ENCODE assay signal across 1 cellular context in the genomic region with DNA sequence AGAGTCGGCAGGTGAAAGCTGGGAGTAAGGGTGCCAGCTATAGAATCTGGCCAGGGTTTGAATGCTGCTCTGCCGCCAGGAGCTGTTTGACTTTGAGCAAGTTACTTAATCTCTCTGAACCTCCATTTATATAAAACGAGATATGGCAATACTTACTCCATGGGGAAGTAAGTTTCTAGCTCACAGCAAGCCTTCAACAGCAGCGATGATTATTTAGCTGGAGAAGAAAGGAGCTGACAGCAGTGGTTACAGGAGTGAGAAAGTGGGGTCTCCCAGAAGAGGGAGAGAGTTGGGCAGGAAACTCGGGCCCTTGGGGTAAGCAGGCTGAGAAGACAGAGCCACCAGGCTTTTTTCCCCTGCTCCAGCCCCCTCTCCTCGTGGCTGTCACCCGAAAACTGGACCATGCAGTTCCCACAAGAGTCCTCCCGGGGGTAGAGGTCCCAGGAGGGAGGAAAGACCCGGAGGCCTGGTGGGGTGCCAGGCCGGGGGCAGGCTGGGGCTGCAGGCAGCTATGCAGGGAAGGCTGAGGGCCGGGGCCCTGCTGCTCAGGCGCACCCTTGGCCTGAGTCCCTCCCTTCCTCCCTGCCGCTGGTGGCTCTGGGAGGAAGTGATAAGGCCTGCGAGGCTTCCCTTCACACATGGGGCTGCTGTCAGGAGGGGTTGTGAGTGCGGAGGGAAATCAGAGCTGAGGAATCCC.
TF ChIP-seq lines count a peak whose summit lies in the region.

No MANE protein-coding gene starts in this region.

TF ChIP-seq in K562, 482 proteins besides CTCF, POLR2A, EP300 and RAD21 (continued from another document and continues in another):
- TF ChIP-seq, protein P1, sequence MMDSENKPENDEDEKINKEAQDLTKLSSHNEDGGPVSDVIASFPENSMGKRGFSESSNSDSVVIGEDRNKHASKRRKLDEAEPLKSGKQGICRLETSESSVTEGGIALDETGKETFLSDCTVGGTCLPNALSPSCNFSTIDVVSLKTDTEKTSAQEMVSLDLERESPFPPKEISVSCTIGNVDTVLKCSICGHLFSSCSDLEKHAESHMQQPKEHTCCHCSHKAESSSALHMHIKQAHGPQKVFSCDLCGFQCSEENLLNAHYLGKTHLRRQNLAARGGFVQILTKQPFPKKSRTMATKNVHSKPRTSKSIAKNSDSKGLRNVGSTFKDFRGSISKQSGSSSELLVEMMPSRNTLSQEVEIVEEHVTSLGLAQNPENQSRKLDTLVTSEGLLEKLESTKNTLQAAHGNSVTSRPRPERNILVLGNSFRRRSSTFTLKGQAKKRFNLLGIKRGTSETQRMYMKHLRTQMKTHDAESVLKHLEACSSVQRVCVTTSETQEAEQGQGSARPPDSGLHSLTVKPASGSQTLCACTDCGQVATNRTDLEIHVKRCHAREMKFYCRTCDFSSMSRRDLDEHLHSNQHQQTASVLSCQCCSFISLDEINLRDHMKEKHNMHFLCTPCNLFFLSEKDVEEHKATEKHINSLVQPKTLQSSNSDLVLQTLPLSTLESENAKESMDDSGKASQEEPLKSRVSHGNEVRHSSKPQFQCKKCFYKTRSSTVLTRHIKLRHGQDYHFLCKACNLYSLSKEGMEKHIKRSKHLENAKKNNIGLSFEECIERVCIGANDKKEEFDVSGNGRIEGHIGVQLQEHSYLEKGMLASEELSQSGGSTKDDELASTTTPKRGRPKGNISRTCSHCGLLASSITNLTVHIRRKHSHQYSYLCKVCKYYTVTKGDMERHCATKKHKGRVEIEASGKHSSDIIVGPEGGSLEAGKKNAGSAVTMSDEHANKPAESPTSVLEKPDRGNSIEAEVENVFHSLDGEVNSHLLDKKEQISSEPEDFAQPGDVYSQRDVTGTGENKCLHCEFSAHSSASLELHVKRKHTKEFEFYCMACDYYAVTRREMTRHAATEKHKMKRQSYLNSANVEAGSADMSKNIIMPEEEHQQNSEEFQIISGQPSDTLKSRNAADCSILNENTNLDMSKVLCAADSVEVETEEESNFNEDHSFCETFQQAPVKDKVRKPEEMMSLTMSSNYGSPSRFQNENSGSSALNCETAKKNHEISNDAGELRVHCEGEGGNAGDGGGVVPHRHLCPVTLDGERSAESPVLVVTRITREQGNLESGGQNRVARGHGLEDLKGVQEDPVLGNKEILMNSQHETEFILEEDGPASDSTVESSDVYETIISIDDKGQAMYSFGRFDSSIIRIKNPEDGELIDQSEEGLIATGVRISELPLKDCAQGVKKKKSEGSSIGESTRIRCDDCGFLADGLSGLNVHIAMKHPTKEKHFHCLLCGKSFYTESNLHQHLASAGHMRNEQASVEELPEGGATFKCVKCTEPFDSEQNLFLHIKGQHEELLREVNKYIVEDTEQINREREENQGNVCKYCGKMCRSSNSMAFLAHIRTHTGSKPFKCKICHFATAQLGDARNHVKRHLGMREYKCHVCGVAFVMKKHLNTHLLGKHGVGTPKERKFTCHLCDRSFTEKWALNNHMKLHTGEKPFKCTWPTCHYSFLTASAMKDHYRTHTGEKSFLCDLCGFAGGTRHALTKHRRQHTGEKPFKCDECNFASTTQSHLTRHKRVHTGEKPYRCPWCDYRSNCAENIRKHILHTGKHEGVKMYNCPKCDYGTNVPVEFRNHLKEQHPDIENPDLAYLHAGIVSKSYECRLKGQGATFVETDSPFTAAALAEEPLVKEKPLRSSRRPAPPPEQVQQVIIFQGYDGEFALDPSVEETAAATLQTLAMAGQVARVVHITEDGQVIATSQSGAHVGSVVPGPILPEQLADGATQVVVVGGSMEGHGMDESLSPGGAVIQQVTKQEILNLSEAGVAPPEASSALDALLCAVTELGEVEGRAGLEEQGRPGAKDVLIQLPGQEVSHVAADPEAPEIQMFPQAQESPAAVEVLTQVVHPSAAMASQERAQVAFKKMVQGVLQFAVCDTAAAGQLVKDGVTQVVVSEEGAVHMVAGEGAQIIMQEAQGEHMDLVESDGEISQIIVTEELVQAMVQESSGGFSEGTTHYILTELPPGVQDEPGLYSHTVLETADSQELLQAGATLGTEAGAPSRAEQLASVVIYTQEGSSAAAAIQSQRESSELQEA (IDR thresholded peaks at IDR 0.05; ENCODE audit: low read depth), result no peak
- TF ChIP-seq ZNF384 (IDR thresholded peaks at IDR 0.05; ENCODE audit: low read depth, low read length), result 0 out of 2 replicates have a peak, but pooled peaks have one; percentile 13
- TF ChIP-seq ZNF717 (CRISPR knock-in tag; IDR thresholded peaks at IDR 0.05), result no peak
- TF ChIP-seq, protein P2, sequence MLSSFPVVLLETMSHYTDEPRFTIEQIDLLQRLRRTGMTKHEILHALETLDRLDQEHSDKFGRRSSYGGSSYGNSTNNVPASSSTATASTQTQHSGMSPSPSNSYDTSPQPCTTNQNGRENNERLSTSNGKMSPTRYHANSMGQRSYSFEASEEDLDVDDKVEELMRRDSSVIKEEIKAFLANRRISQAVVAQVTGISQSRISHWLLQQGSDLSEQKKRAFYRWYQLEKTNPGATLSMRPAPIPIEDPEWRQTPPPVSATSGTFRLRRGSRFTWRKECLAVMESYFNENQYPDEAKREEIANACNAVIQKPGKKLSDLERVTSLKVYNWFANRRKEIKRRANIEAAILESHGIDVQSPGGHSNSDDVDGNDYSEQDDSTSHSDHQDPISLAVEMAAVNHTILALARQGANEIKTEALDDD (IDR thresholded peaks at IDR 0.05), result no peak
- no peak for TF ChIP-seq YBX1 (IDR thresholded peaks at IDR 0.05)
- peak; percentile 75 for TF ChIP-seq ELF4 (CRISPR knock-in tag; IDR thresholded peaks at IDR 0.05)
- no peak for TF ChIP-seq HNRNPK (IDR thresholded peaks at IDR 0.05; ENCODE audit: low read depth, low read length, poor library complexity, severe bottlenecking)
- no peak for TF ChIP-seq ZNF3 (CRISPR knock-in tag; IDR thresholded peaks at IDR 0.05)
- peak; percentile 98 for TF ChIP-seq CBFA2T3 (IDR thresholded peaks at IDR 0.05)
- 0 out of 2 replicates have a peak, but pooled peaks have one; percentile 2 for TF ChIP-seq NFE2 (IDR thresholded peaks at IDR 0.05; ENCODE audit: low read depth)
- TF ChIP-seq ZNF644 (tag; IDR thresholded peaks at IDR 0.05; ENCODE audit: low read depth), result peak; percentile 84
- TF ChIP-seq, protein P3, sequence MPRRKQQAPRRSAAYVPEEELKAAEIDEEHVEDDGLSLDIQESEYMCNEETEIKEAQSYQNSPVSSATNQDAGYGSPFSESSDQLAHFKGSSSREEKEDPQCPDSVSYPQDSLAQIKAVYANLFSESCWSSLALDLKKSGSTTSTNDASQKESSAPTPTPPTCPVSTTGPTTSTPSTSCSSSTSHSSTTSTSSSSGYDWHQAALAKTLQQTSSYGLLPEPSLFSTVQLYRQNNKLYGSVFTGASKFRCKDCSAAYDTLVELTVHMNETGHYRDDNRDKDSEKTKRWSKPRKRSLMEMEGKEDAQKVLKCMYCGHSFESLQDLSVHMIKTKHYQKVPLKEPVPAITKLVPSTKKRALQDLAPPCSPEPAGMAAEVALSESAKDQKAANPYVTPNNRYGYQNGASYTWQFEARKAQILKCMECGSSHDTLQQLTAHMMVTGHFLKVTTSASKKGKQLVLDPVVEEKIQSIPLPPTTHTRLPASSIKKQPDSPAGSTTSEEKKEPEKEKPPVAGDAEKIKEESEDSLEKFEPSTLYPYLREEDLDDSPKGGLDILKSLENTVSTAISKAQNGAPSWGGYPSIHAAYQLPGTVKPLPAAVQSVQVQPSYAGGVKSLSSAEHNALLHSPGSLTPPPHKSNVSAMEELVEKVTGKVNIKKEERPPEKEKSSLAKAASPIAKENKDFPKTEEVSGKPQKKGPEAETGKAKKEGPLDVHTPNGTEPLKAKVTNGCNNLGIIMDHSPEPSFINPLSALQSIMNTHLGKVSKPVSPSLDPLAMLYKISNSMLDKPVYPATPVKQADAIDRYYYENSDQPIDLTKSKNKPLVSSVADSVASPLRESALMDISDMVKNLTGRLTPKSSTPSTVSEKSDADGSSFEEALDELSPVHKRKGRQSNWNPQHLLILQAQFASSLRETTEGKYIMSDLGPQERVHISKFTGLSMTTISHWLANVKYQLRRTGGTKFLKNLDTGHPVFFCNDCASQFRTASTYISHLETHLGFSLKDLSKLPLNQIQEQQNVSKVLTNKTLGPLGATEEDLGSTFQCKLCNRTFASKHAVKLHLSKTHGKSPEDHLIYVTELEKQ (CRISPR knock-in tag; IDR thresholded peaks at IDR 0.05), result peak; percentile 52; the same call in 1 of the 2 replicates
- 0 out of 2 replicates have a peak, but pooled peaks have one; percentile 36 for TF ChIP-seq MECOM (CRISPR knock-in tag; IDR thresholded peaks at IDR 0.05)
- no peak for TF ChIP-seq FOXJ3 (CRISPR knock-in tag; IDR thresholded peaks at IDR 0.05)
- TF ChIP-seq FOXJ2 (tag; IDR thresholded peaks at IDR 0.05), result no peak
- TF ChIP-seq ZNF830 (CRISPR knock-in tag; IDR thresholded peaks at IDR 0.05), result no peak
- TF ChIP-seq FOSL1 (tag; conservative IDR thresholded peaks at IDR 0.05), result peak; percentile 43; the same call in 1 of the 2 replicates
- no peak for TF ChIP-seq ZKSCAN3 (CRISPR knock-in tag; IDR thresholded peaks at IDR 0.05)
- TF ChIP-seq RNF2 (IDR thresholded peaks at IDR 0.05), result peak; percentile 98
- no peak for TF ChIP-seq BRD4 (IDR thresholded peaks at IDR 0.05)
- TF ChIP-seq HOXB6 (CRISPR knock-in tag; IDR thresholded peaks at IDR 0.05; ENCODE audit: borderline replicate concordance), result no peak
- TF ChIP-seq, protein P4, sequence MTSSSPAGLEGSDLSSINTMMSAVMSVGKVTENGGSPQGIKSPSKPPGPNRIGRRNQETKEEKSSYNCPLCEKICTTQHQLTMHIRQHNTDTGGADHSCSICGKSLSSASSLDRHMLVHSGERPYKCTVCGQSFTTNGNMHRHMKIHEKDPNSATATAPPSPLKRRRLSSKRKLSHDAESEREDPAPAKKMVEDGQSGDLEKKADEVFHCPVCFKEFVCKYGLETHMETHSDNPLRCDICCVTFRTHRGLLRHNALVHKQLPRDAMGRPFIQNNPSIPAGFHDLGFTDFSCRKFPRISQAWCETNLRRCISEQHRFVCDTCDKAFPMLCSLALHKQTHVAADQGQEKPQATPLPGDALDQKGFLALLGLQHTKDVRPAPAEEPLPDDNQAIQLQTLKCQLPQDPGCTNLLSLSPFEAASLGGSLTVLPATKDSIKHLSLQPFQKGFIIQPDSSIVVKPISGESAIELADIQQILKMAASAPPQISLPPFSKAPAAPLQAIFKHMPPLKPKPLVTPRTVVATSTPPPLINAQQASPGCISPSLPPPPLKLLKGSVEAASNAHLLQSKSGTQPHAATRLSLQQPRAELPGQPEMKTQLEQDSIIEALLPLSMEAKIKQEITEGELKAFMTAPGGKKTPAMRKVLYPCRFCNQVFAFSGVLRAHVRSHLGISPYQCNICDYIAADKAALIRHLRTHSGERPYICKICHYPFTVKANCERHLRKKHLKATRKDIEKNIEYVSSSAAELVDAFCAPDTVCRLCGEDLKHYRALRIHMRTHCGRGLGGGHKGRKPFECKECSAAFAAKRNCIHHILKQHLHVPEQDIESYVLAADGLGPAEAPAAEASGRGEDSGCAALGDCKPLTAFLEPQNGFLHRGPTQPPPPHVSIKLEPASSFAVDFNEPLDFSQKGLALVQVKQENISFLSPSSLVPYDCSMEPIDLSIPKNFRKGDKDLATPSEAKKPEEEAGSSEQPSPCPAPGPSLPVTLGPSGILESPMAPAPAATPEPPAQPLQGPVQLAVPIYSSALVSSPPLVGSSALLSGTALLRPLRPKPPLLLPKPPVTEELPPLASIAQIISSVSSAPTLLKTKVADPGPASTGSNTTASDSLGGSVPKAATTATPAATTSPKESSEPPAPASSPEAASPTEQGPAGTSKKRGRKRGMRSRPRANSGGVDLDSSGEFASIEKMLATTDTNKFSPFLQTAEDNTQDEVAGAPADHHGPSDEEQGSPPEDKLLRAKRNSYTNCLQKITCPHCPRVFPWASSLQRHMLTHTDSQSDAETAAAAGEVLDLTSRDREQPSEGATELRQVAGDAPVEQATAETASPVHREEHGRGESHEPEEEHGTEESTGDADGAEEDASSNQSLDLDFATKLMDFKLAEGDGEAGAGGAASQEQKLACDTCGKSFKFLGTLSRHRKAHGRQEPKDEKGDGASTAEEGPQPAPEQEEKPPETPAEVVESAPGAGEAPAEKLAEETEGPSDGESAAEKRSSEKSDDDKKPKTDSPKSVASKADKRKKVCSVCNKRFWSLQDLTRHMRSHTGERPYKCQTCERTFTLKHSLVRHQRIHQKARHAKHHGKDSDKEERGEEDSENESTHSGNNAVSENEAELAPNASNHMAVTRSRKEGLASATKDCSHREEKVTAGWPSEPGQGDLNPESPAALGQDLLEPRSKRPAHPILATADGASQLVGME (CRISPR knock-in tag; IDR thresholded peaks at IDR 0.05), result no peak; the same call in 1 of the 2 replicates
- no peak for TF ChIP-seq U2AF2 (optimal IDR thresholded peaks at IDR 0.05; ENCODE audit: low read depth, low read length)
- TF ChIP-seq, protein P5, sequence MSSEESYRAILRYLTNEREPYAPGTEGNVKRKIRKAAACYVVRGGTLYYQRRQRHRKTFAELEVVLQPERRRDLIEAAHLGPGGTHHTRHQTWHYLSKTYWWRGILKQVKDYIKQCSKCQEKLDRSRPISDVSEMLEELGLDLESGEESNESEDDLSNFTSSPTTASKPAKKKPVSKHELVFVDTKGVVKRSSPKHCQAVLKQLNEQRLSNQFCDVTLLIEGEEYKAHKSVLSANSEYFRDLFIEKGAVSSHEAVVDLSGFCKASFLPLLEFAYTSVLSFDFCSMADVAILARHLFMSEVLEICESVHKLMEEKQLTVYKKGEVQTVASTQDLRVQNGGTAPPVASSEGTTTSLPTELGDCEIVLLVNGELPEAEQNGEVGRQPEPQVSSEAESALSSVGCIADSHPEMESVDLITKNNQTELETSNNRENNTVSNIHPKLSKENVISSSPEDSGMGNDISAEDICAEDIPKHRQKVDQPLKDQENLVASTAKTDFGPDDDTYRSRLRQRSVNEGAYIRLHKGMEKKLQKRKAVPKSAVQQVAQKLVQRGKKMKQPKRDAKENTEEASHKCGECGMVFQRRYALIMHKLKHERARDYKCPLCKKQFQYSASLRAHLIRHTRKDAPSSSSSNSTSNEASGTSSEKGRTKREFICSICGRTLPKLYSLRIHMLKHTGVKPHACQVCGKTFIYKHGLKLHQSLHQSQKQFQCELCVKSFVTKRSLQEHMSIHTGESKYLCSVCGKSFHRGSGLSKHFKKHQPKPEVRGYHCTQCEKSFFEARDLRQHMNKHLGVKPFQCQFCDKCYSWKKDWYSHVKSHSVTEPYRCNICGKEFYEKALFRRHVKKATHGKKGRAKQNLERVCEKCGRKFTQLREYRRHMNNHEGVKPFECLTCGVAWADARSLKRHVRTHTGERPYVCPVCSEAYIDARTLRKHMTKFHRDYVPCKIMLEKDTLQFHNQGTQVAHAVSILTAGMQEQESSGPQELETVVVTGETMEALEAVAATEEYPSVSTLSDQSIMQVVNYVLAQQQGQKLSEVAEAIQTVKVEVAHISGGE (CRISPR knock-in tag; IDR thresholded peaks at IDR 0.05), result peak in 2 of 3 experiments; percentile 12 to 84; a peak in 3 of 6 replicates
- TF ChIP-seq MTA1 (IDR thresholded peaks at IDR 0.05; ENCODE audit: borderline replicate concordance), result peak; percentile 60; the same call in 1 of the 2 replicates
- TF ChIP-seq BCOR (IDR thresholded peaks at IDR 0.05), result peak; percentile 72
- TF ChIP-seq GABPB1 (CRISPR knock-in tag; IDR thresholded peaks at IDR 0.05), result peak; percentile 62; the same call in 1 of the 2 replicates
- TF ChIP-seq CTBP1 (IDR thresholded peaks at IDR 0.05; ENCODE audit: borderline replicate concordance), result no peak; the same call in 1 of the 2 replicates
- TF ChIP-seq CBX2 (IDR thresholded peaks at IDR 0.05; ENCODE audit: insufficient read depth, low read length, poor library complexity, severe bottlenecking), result no peak
- TF ChIP-seq E2F3 (CRISPR knock-in tag; IDR thresholded peaks at IDR 0.05), result peak; percentile 81; the same call in 1 of the 2 replicates
- TF ChIP-seq, protein P6, sequence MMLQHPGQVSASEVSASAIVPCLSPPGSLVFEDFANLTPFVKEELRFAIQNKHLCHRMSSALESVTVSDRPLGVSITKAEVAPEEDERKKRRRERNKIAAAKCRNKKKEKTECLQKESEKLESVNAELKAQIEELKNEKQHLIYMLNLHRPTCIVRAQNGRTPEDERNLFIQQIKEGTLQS (IDR thresholded peaks at IDR 0.05), result no peak
- TF ChIP-seq, protein P6 (CRISPR knock-in tag; conservative IDR thresholded peaks at IDR 0.05), result 0 out of 2 replicates have a peak, but pooled peaks have one; percentile 58
